Comparison of ENCODE assay signal across 11 cellular contexts in genomic region chr11:2138075-2138435, GRCh38. TPM values are rescaled to one million over a fixed set of nuclear protein-coding genes. Genes with fewer than 3 reads are reported as not detected.
DNase-seq lines count a peak whose midpoint lies in the region; ATAC-seq and TF ChIP-seq lines count a peak whose summit lies in the region.
"Had no signal": no experiment of that assay in that cellular context is flagged by ENCODE, and none has a peak within 500 bp of the region (broad histone marks: within the 10 kb centered on the region; RNA-seq: fewer than 3 reads in every experiment).

No MANE protein-coding gene starts in this region.

- ATAC-seq in Right ventricle myocardium inferior, result no peak
- ATAC-seq in GM18517 (IDR thresholded peaks at IDR 0.05; ENCODE audit: unreplicated experiment), result no peak
- ATAC-seq: esophagus mucosa had no signal

- H3K4me1 Mint-ChIP-seq in nephron progenitor cell, result peaks cover 52% of the 10 kb centered on the region
- peaks cover 13% of the 10 kb centered on the region for H3K4me1 Mint-ChIP-seq in activated T-helper 2 cell treated with anti-CD3 and anti-CD28 coated beads, Interferon-gamma antibody, Interleukin-2, Interleukin-4, amounts not matched to agents 10 μg/mL and 5 μg/mL and 100 μg/mL, durations not matched to agents 14 hours and 24 hours and 36 hours (ENCODE audit: low read depth)
- peaks cover 22% of the 10 kb centered on the region for H3K4me1 Mint-ChIP-seq in activated naive CD4-positive, alpha-beta T cell treated with anti-CD3 and anti-CD28 coated beads for 36 hours (ENCODE audit: low read depth)

- DNase-seq in Right ventricle myocardium inferior (ENCODE audit: missing footprints), result peak; percentile 57
- no peak for DNase-seq in cardiac septum (ENCODE audit: low spot score)
- DNase-seq in epithelial cell of esophagus (ENCODE audit: low read depth), result no peak
- peak; percentile 53 for DNase-seq in nephron progenitor cell
- no peak for DNase-seq in activated T-helper 2 cell treated with anti-CD3 and anti-CD28 coated beads, Interferon-gamma antibody, Interleukin-2, Interleukin-4, amounts not matched to agents 10 μg/mL and 5 μg/mL and 100 μg/mL, durations not matched to agents 14 hours and 24 hours and 36 hours (ENCODE audit: low spot score)
- DNase-seq in activated naive CD4-positive, alpha-beta T cell treated with anti-CD3 and anti-CD28 coated beads for 36 hours, result no peak
- DNase-seq in DMS53 (lab: John Stamatoyannopoulos, UW), result no peak
- DNase-seq: CD4-positive, CD25-positive, alpha-beta regulatory T cell; KBM-7 had no signal

- H3K27me3 Mint-ChIP-seq in nephron progenitor cell (ENCODE audit: low read depth, poor library complexity), result peaks cover 65% of the 10 kb centered on the region
- peaks cover 60% of the 10 kb centered on the region for H3K27me3 Mint-ChIP-seq in activated T-helper 2 cell treated with anti-CD3 and anti-CD28 coated beads, Interferon-gamma antibody, Interleukin-2, Interleukin-4, amounts not matched to agents 10 μg/mL and 5 μg/mL and 100 μg/mL, durations not matched to agents 14 hours and 24 hours and 36 hours (ENCODE audit: low read depth)
- peaks cover 59% of the 10 kb centered on the region for H3K27me3 Mint-ChIP-seq in activated naive CD4-positive, alpha-beta T cell treated with anti-CD3 and anti-CD28 coated beads for 36 hours (ENCODE audit: low read depth)

- H3K27ac Mint-ChIP-seq in nephron progenitor cell, result no peak overlapping the region
- H3K27ac Mint-ChIP-seq in activated T-helper 2 cell treated with anti-CD3 and anti-CD28 coated beads, Interferon-gamma antibody, Interleukin-2, Interleukin-4, amounts not matched to agents 10 μg/mL and 5 μg/mL and 100 μg/mL, durations not matched to agents 14 hours and 24 hours and 36 hours, result no peak overlapping the region
- H3K27ac Mint-ChIP-seq in activated naive CD4-positive, alpha-beta T cell treated with anti-CD3 and anti-CD28 coated beads for 36 hours, result no peak overlapping the region
- H3K27ac Mint-ChIP-seq: CD4-positive, CD25-positive, alpha-beta regulatory T cell had no signal

- intact Hi-C loops in Right ventricle myocardium inferior (cut with DNase I), result loop anchor here (5.0 kb wide), 1 partner anchor 256 kb away; no protein-coding TSS in a partner anchor
- intact Hi-C loops in cardiac septum (cut with DNase I), result loop anchor here (5.0 kb wide), 1 partner anchor 36 kb away; no protein-coding TSS in a partner anchor
- intact Hi-C loops in activated T-helper 2 cell treated with anti-CD3 and anti-CD28 coated beads, Interferon-gamma antibody, Interleukin-2, Interleukin-4, amounts not matched to agents 10 μg/mL and 5 μg/mL and 100 μg/mL, durations not matched to agents 14 hours and 24 hours and 36 hours (cut with micrococcal nuclease), result no loop called here
- intact Hi-C loops in activated naive CD4-positive, alpha-beta T cell treated with anti-CD3 and anti-CD28 coated beads for 36 hours (cut with micrococcal nuclease), result no loop called here

- CTCF ChIA-PET in activated naive CD4-positive, alpha-beta T cell treated with anti-CD3 and anti-CD28 coated beads for 36 hours (lab: Charles Lee), result no interaction called here

- peak overlapping the region; percentile 28 for H3K4me3 ChIP-seq in epithelial cell of esophagus (ENCODE audit: low read length)

- H3K9me3 Mint-ChIP-seq in nephron progenitor cell, result no peaks in the 10 kb centered on the region
- peaks cover 2% of the 10 kb centered on the region for H3K9me3 Mint-ChIP-seq in activated T-helper 2 cell treated with anti-CD3 and anti-CD28 coated beads, Interferon-gamma antibody, Interleukin-2, Interleukin-4, amounts not matched to agents 10 μg/mL and 5 μg/mL and 100 μg/mL, durations not matched to agents 14 hours and 24 hours and 36 hours
- H3K9me3 Mint-ChIP-seq in activated naive CD4-positive, alpha-beta T cell treated with anti-CD3 and anti-CD28 coated beads for 36 hours, result no peaks in the 10 kb centered on the region

- H3K4me3 Mint-ChIP-seq in nephron progenitor cell, result peak overlapping the region; percentile 88
- no peak overlapping the region for H3K4me3 Mint-ChIP-seq in activated T-helper 2 cell treated with anti-CD3 and anti-CD28 coated beads, Interferon-gamma antibody, Interleukin-2, Interleukin-4, amounts not matched to agents 10 μg/mL and 5 μg/mL and 100 μg/mL, durations not matched to agents 14 hours and 24 hours and 36 hours (ENCODE audit: low read depth)
- no peak overlapping the region for H3K4me3 Mint-ChIP-seq in activated naive CD4-positive, alpha-beta T cell treated with anti-CD3 and anti-CD28 coated beads for 36 hours

- H3K36me3 Mint-ChIP-seq in nephron progenitor cell (ENCODE audit: low read depth), result peaks cover 22% of the 10 kb centered on the region
- H3K36me3 Mint-ChIP-seq in activated T-helper 2 cell treated with anti-CD3 and anti-CD28 coated beads, Interferon-gamma antibody, Interleukin-2, Interleukin-4, amounts not matched to agents 10 μg/mL and 5 μg/mL and 100 μg/mL, durations not matched to agents 14 hours and 24 hours and 36 hours (ENCODE audit: low read depth), result no peaks in the 10 kb centered on the region
- H3K36me3 Mint-ChIP-seq in activated naive CD4-positive, alpha-beta T cell treated with anti-CD3 and anti-CD28 coated beads for 36 hours (ENCODE audit: low read depth), result no peaks in the 10 kb centered on the region
- H3K36me3 Mint-ChIP-seq: CD4-positive, CD25-positive, alpha-beta regulatory T cell had no signal

- TF ChIP-seq CTCF in epithelial cell of esophagus (IDR thresholded peaks at IDR 0.05; ENCODE audit: insufficient read depth, low read depth, low read length, missing control alignments) (no peak), nephron progenitor cell (IDR thresholded peaks at IDR 0.05) (no peak)

RNA-seq across cellular contexts. Expression of gene IGF2, which starts 1.1 kb away (rescaled TPM):
- total RNA-seq in Right ventricle myocardium inferior (80.9 TPM), cardiac septum (87.7 TPM)
- 0.05 and 0.16 TPM in 2 replicates for total RNA-seq in activated T-helper 2 cell treated with anti-CD3 and anti-CD28 coated beads, Interferon-gamma antibody, Interleukin-2, Interleukin-4, amounts not matched to agents 10 μg/mL and 5 μg/mL and 100 μg/mL, durations not matched to agents 14 hours and 24 hours and 36 hours
- total RNA-seq in activated naive CD4-positive, alpha-beta T cell treated with anti-CD3 and anti-CD28 coated beads for 36 hours, result under 1 TPM; 0.21 to 0.37 TPM

RNA-seq across cellular contexts. Expression of gene INS, which starts 23.0 kb away (rescaled TPM):
- total RNA-seq in Right ventricle myocardium inferior, result not detected
- total RNA-seq in cardiac septum, result not detected
- total RNA-seq in activated T-helper 2 cell treated with anti-CD3 and anti-CD28 coated beads, Interferon-gamma antibody, Interleukin-2, Interleukin-4, amounts not matched to agents 10 μg/mL and 5 μg/mL and 100 μg/mL, durations not matched to agents 14 hours and 24 hours and 36 hours, result not detected in 2 replicates
- not detected for total RNA-seq in activated naive CD4-positive, alpha-beta T cell treated with anti-CD3 and anti-CD28 coated beads for 36 hours
- total RNA-seq: CD4-positive, CD25-positive, alpha-beta regulatory T cell; esophagus mucosa had no signal

RNA-seq across cellular contexts. Expression of gene TH, which starts 33.6 kb away (rescaled TPM):
- total RNA-seq in Right ventricle myocardium inferior (not detected), cardiac septum (not detected)
- not detected in 2 replicates for total RNA-seq in activated T-helper 2 cell treated with anti-CD3 and anti-CD28 coated beads, Interferon-gamma antibody, Interleukin-2, Interleukin-4, amounts not matched to agents 10 μg/mL and 5 μg/mL and 100 μg/mL, durations not matched to agents 14 hours and 24 hours and 36 hours
- total RNA-seq in activated naive CD4-positive, alpha-beta T cell treated with anti-CD3 and anti-CD28 coated beads for 36 hours, result not detected
- total RNA-seq: CD4-positive, CD25-positive, alpha-beta regulatory T cell had no signal

Comparison
In these comparisons a context has a peak if more than half of its experiments do, and no peak if none do; other contexts are left out.
1. DNase-seq: peak in Right ventricle myocardium inferior (single experiment) and nephron progenitor cell (single experiment); none in cardiac septum (single experiment), epithelial cell of esophagus (single experiment), activated T-helper 2 cell treated with anti-CD3 and anti-CD28 coated beads, Interferon-gamma antibody, Interleukin-2, Interleukin-4, amounts not matched to agents 10 μg/mL and 5 μg/mL and 100 μg/mL, durations not matched to agents 14 hours and 24 hours and 36 hours (single experiment), activated naive CD4-positive, alpha-beta T cell treated with anti-CD3 and anti-CD28 coated beads for 36 hours (single experiment) and DMS53 (single experiment).
2. RNA of gene IGF2, which starts 1.1 kb away (total RNA-seq): 87.7 TPM in cardiac septum (single experiment) and 80.9 TPM in Right ventricle myocardium inferior (single experiment); 0.21 to 0.37 TPM in activated naive CD4-positive, alpha-beta T cell treated with anti-CD3 and anti-CD28 coated beads for 36 hours and 0.05 to 0.16 TPM in activated T-helper 2 cell treated with anti-CD3 and anti-CD28 coated beads, Interferon-gamma antibody, Interleukin-2, Interleukin-4, amounts not matched to agents 10 μg/mL and 5 μg/mL and 100 μg/mL, durations not matched to agents 14 hours and 24 hours and 36 hours; every median in the first group is over 10 times any median in the second.
3. intact Hi-C loops: an anchor here in Right ventricle myocardium inferior (5.0 kb wide) and cardiac septum (5.0 kb wide); none called in activated T-helper 2 cell treated with anti-CD3 and anti-CD28 coated beads, Interferon-gamma antibody, Interleukin-2, Interleukin-4, amounts not matched to agents 10 μg/mL and 5 μg/mL and 100 μg/mL, durations not matched to agents 14 hours and 24 hours and 36 hours and activated naive CD4-positive, alpha-beta T cell treated with anti-CD3 and anti-CD28 coated beads for 36 hours.